Comparison of ENCODE assay signal across 1 cellular context in the genomic region with DNA sequence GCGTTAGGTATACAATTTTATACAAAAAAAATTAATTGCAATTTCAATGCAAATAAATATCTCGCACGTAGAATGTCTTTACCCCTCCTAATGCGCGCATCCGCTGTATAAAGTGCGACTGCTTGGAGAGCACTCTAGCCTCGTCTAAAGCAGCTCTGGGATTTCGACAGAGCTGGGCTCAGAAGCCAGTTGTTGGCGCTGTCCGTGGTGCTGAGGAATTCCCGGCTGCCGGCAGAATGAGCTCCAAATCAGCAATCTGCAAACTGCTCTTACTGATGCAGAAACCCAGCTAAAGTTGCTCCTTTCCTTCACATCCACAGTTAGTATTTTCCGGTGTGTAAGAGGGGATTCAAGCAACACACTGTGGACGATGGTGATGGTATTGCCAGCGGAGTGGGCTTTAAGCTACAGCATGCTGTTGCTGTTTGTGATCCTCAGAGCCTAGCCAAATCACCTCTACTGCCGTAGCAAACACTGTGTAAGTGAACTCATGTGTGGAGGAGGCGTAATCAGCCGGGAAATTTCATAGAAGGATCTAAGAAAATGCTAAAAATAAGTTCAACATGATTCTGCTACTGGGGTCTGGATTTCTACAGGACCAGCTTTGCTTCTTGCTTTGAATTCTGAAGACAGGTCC.
A peak's percentile ranks its signal among the peaks of the same experiment; 100 is the strongest.
TF ChIP-seq lines count a peak whose summit lies in the region.

A gene (plus strand): TSS at position 137 of the 637 bp plus-strand sequence. CDS start 3,140 bp downstream, outside the sequence.

TF ChIP-seq in WTC11, 78 proteins besides CTCF, POLR2A, EP300 and RAD21 (continued from another document):
- TF ChIP-seq, protein P1, sequence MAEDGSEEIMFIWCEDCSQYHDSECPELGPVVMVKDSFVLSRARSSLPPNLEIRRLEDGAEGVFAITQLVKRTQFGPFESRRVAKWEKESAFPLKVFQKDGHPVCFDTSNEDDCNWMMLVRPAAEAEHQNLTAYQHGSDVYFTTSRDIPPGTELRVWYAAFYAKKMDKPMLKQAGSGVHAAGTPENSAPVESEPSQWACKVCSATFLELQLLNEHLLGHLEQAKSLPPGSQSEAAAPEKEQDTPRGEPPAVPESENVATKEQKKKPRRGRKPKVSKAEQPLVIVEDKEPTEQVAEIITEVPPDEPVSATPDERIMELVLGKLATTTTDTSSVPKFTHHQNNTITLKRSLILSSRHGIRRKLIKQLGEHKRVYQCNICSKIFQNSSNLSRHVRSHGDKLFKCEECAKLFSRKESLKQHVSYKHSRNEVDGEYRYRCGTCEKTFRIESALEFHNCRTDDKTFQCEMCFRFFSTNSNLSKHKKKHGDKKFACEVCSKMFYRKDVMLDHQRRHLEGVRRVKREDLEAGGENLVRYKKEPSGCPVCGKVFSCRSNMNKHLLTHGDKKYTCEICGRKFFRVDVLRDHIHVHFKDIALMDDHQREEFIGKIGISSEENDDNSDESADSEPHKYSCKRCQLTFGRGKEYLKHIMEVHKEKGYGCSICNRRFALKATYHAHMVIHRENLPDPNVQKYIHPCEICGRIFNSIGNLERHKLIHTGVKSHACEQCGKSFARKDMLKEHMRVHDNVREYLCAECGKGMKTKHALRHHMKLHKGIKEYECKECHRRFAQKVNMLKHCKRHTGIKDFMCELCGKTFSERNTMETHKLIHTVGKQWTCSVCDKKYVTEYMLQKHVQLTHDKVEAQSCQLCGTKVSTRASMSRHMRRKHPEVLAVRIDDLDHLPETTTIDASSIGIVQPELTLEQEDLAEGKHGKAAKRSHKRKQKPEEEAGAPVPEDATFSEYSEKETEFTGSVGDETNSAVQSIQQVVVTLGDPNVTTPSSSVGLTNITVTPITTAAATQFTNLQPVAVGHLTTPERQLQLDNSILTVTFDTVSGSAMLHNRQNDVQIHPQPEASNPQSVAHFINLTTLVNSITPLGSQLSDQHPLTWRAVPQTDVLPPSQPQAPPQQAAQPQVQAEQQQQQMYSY (CRISPR knock-in tag; IDR thresholded peaks at IDR 0.05): no peak
- TF ChIP-seq, protein P2, sequence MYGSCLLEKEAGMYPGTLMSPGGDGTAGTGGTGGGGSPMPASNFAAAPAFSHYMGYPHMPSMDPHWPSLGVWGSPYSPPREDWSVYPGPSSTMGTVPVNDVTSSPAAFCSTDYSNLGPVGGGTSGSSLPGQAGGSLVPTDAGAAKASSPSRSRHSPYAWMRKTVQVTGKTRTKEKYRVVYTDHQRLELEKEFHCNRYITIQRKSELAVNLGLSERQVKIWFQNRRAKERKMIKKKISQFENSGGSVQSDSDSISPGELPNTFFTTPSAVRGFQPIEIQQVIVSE (CRISPR knock-in tag; IDR thresholded peaks at IDR 0.05; ENCODE audit: borderline replicate concordance): no peak
- TF ChIP-seq ZNF416 (CRISPR knock-in tag; IDR thresholded peaks at IDR 0.05): no peak
- TF ChIP-seq, protein P3, sequence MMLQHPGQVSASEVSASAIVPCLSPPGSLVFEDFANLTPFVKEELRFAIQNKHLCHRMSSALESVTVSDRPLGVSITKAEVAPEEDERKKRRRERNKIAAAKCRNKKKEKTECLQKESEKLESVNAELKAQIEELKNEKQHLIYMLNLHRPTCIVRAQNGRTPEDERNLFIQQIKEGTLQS (CRISPR knock-in tag; conservative IDR thresholded peaks at IDR 0.05): no peak
- 0 out of 2 replicates have a peak, but pooled peaks have one; percentile 50 for TF ChIP-seq CBFB (CRISPR knock-in tag; IDR thresholded peaks at IDR 0.05; ENCODE audit: low read depth)
- TF ChIP-seq, protein P4, sequence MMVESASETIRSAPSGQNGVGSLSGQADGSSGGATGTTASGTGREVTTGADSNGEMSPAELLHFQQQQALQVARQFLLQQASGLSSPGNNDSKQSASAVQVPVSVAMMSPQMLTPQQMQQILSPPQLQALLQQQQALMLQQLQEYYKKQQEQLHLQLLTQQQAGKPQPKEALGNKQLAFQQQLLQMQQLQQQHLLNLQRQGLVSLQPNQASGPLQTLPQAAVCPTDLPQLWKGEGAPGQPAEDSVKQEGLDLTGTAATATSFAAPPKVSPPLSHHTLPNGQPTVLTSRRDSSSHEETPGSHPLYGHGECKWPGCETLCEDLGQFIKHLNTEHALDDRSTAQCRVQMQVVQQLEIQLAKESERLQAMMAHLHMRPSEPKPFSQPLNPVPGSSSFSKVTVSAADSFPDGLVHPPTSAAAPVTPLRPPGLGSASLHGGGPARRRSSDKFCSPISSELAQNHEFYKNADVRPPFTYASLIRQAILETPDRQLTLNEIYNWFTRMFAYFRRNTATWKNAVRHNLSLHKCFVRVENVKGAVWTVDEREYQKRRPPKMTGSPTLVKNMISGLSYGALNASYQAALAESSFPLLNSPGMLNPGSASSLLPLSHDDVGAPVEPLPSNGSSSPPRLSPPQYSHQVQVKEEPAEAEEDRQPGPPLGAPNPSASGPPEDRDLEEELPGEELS (CRISPR knock-in tag; IDR thresholded peaks at IDR 0.05): peak; percentile 86
- no peak for TF ChIP-seq HMGA2 (CRISPR knock-in tag; IDR thresholded peaks at IDR 0.05)
- TF ChIP-seq NR3C1 (CRISPR knock-in tag; conservative IDR thresholded peaks at IDR 0.05; ENCODE audit: low read depth): no peak
- no peak for TF ChIP-seq EMX1 (CRISPR knock-in tag; IDR thresholded peaks at IDR 0.05)
